In genomic region chr13:26693749-26694463, GRCh38 we compare ENCODE assay signal across 18 cellular contexts.
"Had no signal": no experiment of that assay in that cellular context is flagged by ENCODE, and none has a peak within 500 bp of the region (broad histone marks: within the 10 kb centered on the region; RNA-seq: fewer than 3 reads in every experiment).

No MANE protein-coding gene starts in this region.

- H3K36me3 Mint-ChIP-seq: activated naive CD8-positive, alpha-beta T cell treated with anti-CD3 and anti-CD28 coated beads, Interleukin-2, amount 10 ng/mL, durations not matched to agents 7 days and 5 days had no signal

- H3K4me3 ChIP-seq: left lung, mucosa of descending colon, thyroid gland had no signal

- H3K9me3 ChIP-seq: thyroid gland had no signal

- DNase-seq: activated CD4-positive, alpha-beta T cell treated with anti-CD3 and anti-CD28 coated beads for 1 hour; activated naive CD4-positive, alpha-beta T cell treated with Interleukin-2 at 50 U/mL for 16 hours; activated naive CD8-positive, alpha-beta T cell treated with anti-CD3 and anti-CD28 coated beads, Interleukin-2, amount 10 ng/mL, durations not matched to agents 7 days and 5 days; activated T-cell treated with anti-CD3 and anti-CD28 coated beads for 4 hours; amygdala; caudate nucleus; foreskin melanocyte; glutamatergic neuron; hippocampal formation; kidney; left lung; mucosa of descending colon; naive B cell; retina; stimulated activated naive CD4-positive, alpha-beta T cell; T1000; thyroid gland had no signal

- H3K4me1 ChIP-seq: thyroid gland had no signal

- ATAC-seq: activated T-helper 17 cell treated with anti-CD3 and anti-CD28 coated beads, Interleukin-2, amount 50 U/mL, for 72 hours; left lung; mucosa of descending colon had no signal

- H3K4me1 Mint-ChIP-seq: activated naive CD8-positive, alpha-beta T cell treated with anti-CD3 and anti-CD28 coated beads, Interleukin-2, amount 10 ng/mL, durations not matched to agents 7 days and 5 days; activated T-helper 17 cell treated with anti-CD3 and anti-CD28 coated beads, Interleukin-2, amount 50 U/mL, for 72 hours had no signal

- H3K4me3 Mint-ChIP-seq: activated naive CD8-positive, alpha-beta T cell treated with anti-CD3 and anti-CD28 coated beads, Interleukin-2, amount 10 ng/mL, durations not matched to agents 7 days and 5 days; activated T-helper 17 cell treated with anti-CD3 and anti-CD28 coated beads, Interleukin-2, amount 50 U/mL, for 72 hours had no signal

- H3K27me3 ChIP-seq: thyroid gland had no signal

- H3K27ac Mint-ChIP-seq: activated naive CD8-positive, alpha-beta T cell treated with anti-CD3 and anti-CD28 coated beads, Interleukin-2, amount 10 ng/mL, durations not matched to agents 7 days and 5 days; activated T-helper 17 cell treated with anti-CD3 and anti-CD28 coated beads, Interleukin-2, amount 50 U/mL, for 72 hours had no signal

- H3K27ac ChIP-seq: left lung, thyroid gland had no signal
